ENCODE assay signal across 2 cellular contexts in genomic region chr3:112695377-112696101, GRCh38. TPM values are rescaled to one million over a fixed set of nuclear protein-coding genes. Genes with fewer than 3 reads are reported as not detected.
"Had no signal": no experiment of that assay in that cellular context is flagged by ENCODE, and none has a peak within 500 bp of the region (broad histone marks: within the 10 kb centered on the region; RNA-seq: fewer than 3 reads in every experiment).

No MANE protein-coding gene starts in this region.

RNA-seq across cellular contexts. Expression of gene CCDC80, which starts 54.6 kb away (rescaled TPM):
- total RNA-seq: activated CD4-positive, alpha-beta T cell treated with anti-CD3 and anti-CD28 coated beads, Interleukin-2, amount 10 ng/mL, durations not matched to agents 7 days and 5 days; activated naive CD8-positive, alpha-beta T cell treated with anti-CD3 and anti-CD28 coated beads for 36 hours had no signal
